ENCODE assay signal across 24 cellular contexts in genomic region chr2:20629581-20630291, GRCh38. TPM values are rescaled to one million over a fixed set of nuclear protein-coding genes. Genes with fewer than 3 reads are reported as not detected.
A peak's percentile ranks its signal among the peaks of the same experiment; 100 is the strongest.
DNase-seq lines count a peak whose midpoint lies in the region; ATAC-seq and TF ChIP-seq lines count a peak whose summit lies in the region.
"Had no signal": no experiment of that assay in that cellular context is flagged by ENCODE, and none has a peak within 500 bp of the region (broad histone marks: within the 10 kb centered on the region; RNA-seq: fewer than 3 reads in every experiment).

No MANE protein-coding gene starts in this region.

- no peaks in the 10 kb centered on the region for H3K9me3 ChIP-seq in SJSA1 (replicated peaks)
- H3K9me3 ChIP-seq in left ventricle myocardium inferior (replicated peaks): no peaks in the 10 kb centered on the region
- H3K9me3 ChIP-seq in psoas muscle: no peaks in the 10 kb centered on the region
- no peaks in the 10 kb centered on the region for H3K9me3 ChIP-seq in transverse colon
- H3K9me3 ChIP-seq: ascending aorta, MG63 had no signal

- no peak for ATAC-seq in psoas muscle
- ATAC-seq in GM18868 (IDR thresholded peaks at IDR 0.05; ENCODE audit: unreplicated experiment): no peak
- ATAC-seq in HG03457 (IDR thresholded peaks at IDR 0.05; ENCODE audit: unreplicated experiment): no peak
- ATAC-seq: activated CD4-positive, alpha-beta T cell treated with anti-CD3 and anti-CD28 coated beads for 36 hours; activated T-cell treated with anti-CD3 and anti-CD28 coated beads, Interleukin-2, amount 50 U/mL, for 72 hours; HCT116 had no signal

- H3K4me1 ChIP-seq in SJSA1 (replicated peaks) (peaks cover 33% of the 10 kb centered on the region), left ventricle myocardium inferior (peaks cover 52% of the 10 kb centered on the region), psoas muscle (peaks cover 25% of the 10 kb centered on the region), transverse colon (peaks cover 10 to 18% (median 15%) of the 10 kb centered on the region in 4 donors)

- H3K27ac ChIP-seq in SJSA1 (no peak overlapping the region), left ventricle myocardium inferior (replicated peaks) (no peak overlapping the region), psoas muscle (no peak overlapping the region), transverse colon (no peak overlapping the region)
- H3K27ac ChIP-seq: ascending aorta, epithelial cell of prostate had no signal

- in situ Hi-C loops in transverse colon (cut with MboI; ENCODE audit: low pct_ligation_motif_present in 1 of 4, low pct_unique_long_range_greater_than_20kb in 1 of 4, low sequenced_read_pairs in 3 of 4): loop anchor here in 3 of 4 donors (5.0 to 25.0 kb wide), 4 partner anchors 187 to 742 kb away; partner anchors contain the start of gene RHOB (in 1 of the 3)

- no peak for TF ChIP-seq EP300 in transverse colon (IDR thresholded peaks at IDR 0.05; ENCODE audit: low read depth)

- TF ChIP-seq CTCF in left ventricle myocardium inferior (IDR thresholded peaks at IDR 0.05; ENCODE audit: borderline replicate concordance): no peak
- TF ChIP-seq CTCF in psoas muscle (IDR thresholded peaks at IDR 0.05): no peak
- no peak for TF ChIP-seq CTCF in transverse colon (IDR thresholded peaks at IDR 0.05)

- H3K4me3 ChIP-seq in SJSA1 (no peak overlapping the region), left ventricle myocardium inferior (no peak overlapping the region), psoas muscle (no peak overlapping the region), transverse colon (no peak overlapping the region)
- H3K4me3 ChIP-seq: ascending aorta, MG63 had no signal

- intact Hi-C loops in left ventricle myocardium inferior (cut with micrococcal nuclease): no loop called here
- intact Hi-C loops in psoas muscle (cut with DNase I): no loop called here
- intact Hi-C loops in transverse colon (cut with DNase I; ENCODE audit: low total_unique reads): no loop called here

- no peak for TF ChIP-seq POLR2A in transverse colon (IDR thresholded peaks at IDR 0.05)

- DNase-seq in DMS 273 (lab: John Stamatoyannopoulos, UW; ENCODE audit: unreplicated experiment) (peak; percentile 78), SJSA1 (ENCODE audit: low read depth in 1 of 2, low spot score in 2 of 2) (peak; percentile 67 to 88), left ventricle myocardium inferior (peak; percentile 14), psoas muscle (peak; percentile 8 to 36), COR-L47 (lab: John Stamatoyannopoulos, UW) (no peak), transverse colon (no peak)
- DNase-seq: activated CD4-positive, alpha-beta T cell treated with anti-CD3 and anti-CD28 coated beads for 36 hours; activated T-cell treated with anti-CD3 and anti-CD28 coated beads, Interleukin-2, amount 50 U/mL, for 72 hours; CD4-positive, alpha-beta memory T cell; cerebellar nuclear complex; DMS53; foreskin fibroblast; GF-D8; islet precursor cell; MG63; NCI-H1417 treated with DMSO at 0.1 percent for 48 hours; NCI-H748 treated with DMSO at 0.1 percent for 48 hours; SHP77 treated with DMSO at 0.1 percent for 48 hours had no signal

- H3K36me3 ChIP-seq in SJSA1: no peaks in the 10 kb centered on the region; the same call in 1 of the 2 replicates
- peaks cover 10% of the 10 kb centered on the region for H3K36me3 ChIP-seq in left ventricle myocardium inferior
- peaks cover 0 to 2% of the 10 kb centered on the region in 2 donors for H3K36me3 ChIP-seq in psoas muscle (ENCODE audit: insufficient read depth in 1 of 2, low read depth in 1 of 2)
- peaks cover 0 to 2% (median 0%) of the 10 kb centered on the region in 4 donors for H3K36me3 ChIP-seq in transverse colon
- H3K36me3 ChIP-seq: MG63 had no signal

- no peaks in the 10 kb centered on the region for H3K27me3 ChIP-seq in SJSA1 (replicated peaks)
- no peaks in the 10 kb centered on the region for H3K27me3 ChIP-seq in left ventricle myocardium inferior (ENCODE audit: low read depth)
- no peaks in the 10 kb centered on the region for H3K27me3 ChIP-seq in psoas muscle (ENCODE audit: insufficient read depth in 3 of 3, low read length in 2 of 3)
- no peaks in the 10 kb centered on the region for H3K27me3 ChIP-seq in transverse colon
- H3K27me3 ChIP-seq: ascending aorta, MG63 had no signal

- 94 to 95% (median 94%) methylated on average over 13 of the region's 13 CpGs for WGBS in psoas muscle, 3 donors
- WGBS in transverse colon (ENCODE audit: low coverage in 1 of 2), 2 donors: 77 to 100% methylated on average over 1 to 10 of the region's 13 CpGs

RNA-seq across cellular contexts. Expression of gene HS1BP3, which starts 21.2 kb away (rescaled TPM):
- 17.2 and 32.3 TPM in 2 replicates for total RNA-seq in SJSA1 (2014; rRNA removed; shearing (Covaris generic))
- total RNA-seq in left ventricle myocardium inferior (16.6 TPM), psoas muscle (10 to 100 TPM in 3 of 4 donors, 1 to 10 TPM in 1; 9.2 to 12.1 (median 11.4) TPM), transverse colon (10 to 100 TPM; 29.5 to 44.2 (median 33.1) TPM)
- polyA plus RNA-seq in psoas muscle: 10 to 100 TPM; 12.6 to 20.6 (median 13.2) TPM

RNA-seq across cellular contexts. Expression of gene GDF7, which starts 37.2 kb away (rescaled TPM):
- total RNA-seq in SJSA1 (2014; rRNA removed; shearing (Covaris generic)): 0.03 TPM in 1 of 2 replicates, not detected in the other
- total RNA-seq in left ventricle myocardium inferior (0.58 TPM), psoas muscle (under 1 TPM; 0.04 to 0.94 (median 0.17) TPM), transverse colon (1 to 10 TPM in 1 of 4 donors, under 1 TPM in 3; 0.20 to 1.1 (median 0.58) TPM)
- under 1 TPM; 0.03 to 0.04 (median 0.04) TPM for polyA plus RNA-seq in psoas muscle
- total RNA-seq: T-helper 1 cell treated with Interleukin-12 subunit alpha and Interleukin-12 subunit beta and Interleukin-4 antibody, amounts not matched to agents 30 ng/mL and 1 ng/mL, for 36 hours had no signal

Comparison
In these comparisons a context has a peak if more than half of its experiments do, and no peak if none do; other contexts are left out.
1. DNase-seq: peak in DMS 273 (single experiment), SJSA1 (2 of 2), left ventricle myocardium inferior (single experiment) and psoas muscle (2 of 2); none in COR-L47 (single experiment) and transverse colon (single experiment).